Comparison of ENCODE assay signal across 1 cellular context in genomic region chr10:26697922-26698608, GRCh38.
TF ChIP-seq lines count a peak whose summit lies in the region.

No MANE protein-coding gene starts in this region.

TF ChIP-seq in HepG2, 621 proteins besides CTCF, POLR2A, EP300 and RAD21 (continued from another document):
- TF ChIP-seq ZMAT5 (CRISPR knock-in tag; IDR thresholded peaks at IDR 0.05; ENCODE audit: borderline replicate concordance, low read depth) (no peak), SPEN (CRISPR knock-in tag; IDR thresholded peaks at IDR 0.05; ENCODE audit: low read depth) (0 out of 2 replicates have a peak, but pooled peaks have one; percentile 1), ZNF564 (CRISPR knock-in tag; IDR thresholded peaks at IDR 0.05) (no peak)
